ENCODE assay signal across 21 cellular contexts in genomic region chr4:62881210-62881609, GRCh38.
"Had no signal": no experiment of that assay in that cellular context is flagged by ENCODE, and none has a peak within 500 bp of the region (broad histone marks: within the 10 kb centered on the region; RNA-seq: fewer than 3 reads in every experiment).

No MANE protein-coding gene starts in this region.

- H3K27ac Mint-ChIP-seq: memory B cell; naive B cell; naive thymus-derived CD8-positive, alpha-beta T cell had no signal

- H3K4me3 Mint-ChIP-seq: memory B cell; naive B cell; naive thymus-derived CD8-positive, alpha-beta T cell had no signal

- H3K4me1 ChIP-seq: esophagus muscularis mucosa, foreskin keratinocyte, gastrocnemius medialis, heart right ventricle, left lung, lower lobe of right lung had no signal

- H3K27ac ChIP-seq: coronary artery, dorsolateral prefrontal cortex, esophagus muscularis mucosa, foreskin keratinocyte, gastrocnemius medialis, heart right ventricle, left lung, lower lobe of right lung had no signal

- H3K4me3 ChIP-seq: coronary artery, dorsolateral prefrontal cortex, esophagus muscularis mucosa, gastrocnemius medialis, heart right ventricle, left lung, lower lobe of right lung had no signal

- H3K9me3 ChIP-seq: gastrocnemius medialis, left lung, lower lobe of right lung had no signal

- H3K27me3 Mint-ChIP-seq: memory B cell; naive B cell; naive thymus-derived CD8-positive, alpha-beta T cell had no signal

- H3K36me3 Mint-ChIP-seq: memory B cell; naive B cell; naive thymus-derived CD8-positive, alpha-beta T cell had no signal

- H3K27me3 ChIP-seq: dorsolateral prefrontal cortex, esophagus muscularis mucosa, foreskin keratinocyte, gastrocnemius medialis, heart right ventricle, left lung had no signal

- DNase-seq: dermis blood vessel endothelial cell; dorsolateral prefrontal cortex; effector CD4-positive, alpha-beta T cell; effector memory CD4-positive, alpha-beta T cell; gastrocnemius medialis; glutamatergic neuron; head of caudate nucleus; heart right ventricle; hippocampal formation; left cardiac atrium; left lung; left ventricle myocardium superior; lower lobe of right lung; mesendoderm; midbrain; naive B cell; naive thymus-derived CD8-positive, alpha-beta T cell had no signal

- H3K36me3 ChIP-seq: esophagus muscularis mucosa, gastrocnemius medialis, heart right ventricle, left lung, lower lobe of right lung had no signal

- H3K4me1 Mint-ChIP-seq: memory B cell, naive B cell had no signal

- ATAC-seq: gastrocnemius medialis; heart right ventricle; left cardiac atrium; left lung; left ventricle myocardium superior; lower lobe of right lung; naive thymus-derived CD8-positive, alpha-beta T cell had no signal
